ENCODE assay signal across 13 cellular contexts in the genomic region with DNA sequence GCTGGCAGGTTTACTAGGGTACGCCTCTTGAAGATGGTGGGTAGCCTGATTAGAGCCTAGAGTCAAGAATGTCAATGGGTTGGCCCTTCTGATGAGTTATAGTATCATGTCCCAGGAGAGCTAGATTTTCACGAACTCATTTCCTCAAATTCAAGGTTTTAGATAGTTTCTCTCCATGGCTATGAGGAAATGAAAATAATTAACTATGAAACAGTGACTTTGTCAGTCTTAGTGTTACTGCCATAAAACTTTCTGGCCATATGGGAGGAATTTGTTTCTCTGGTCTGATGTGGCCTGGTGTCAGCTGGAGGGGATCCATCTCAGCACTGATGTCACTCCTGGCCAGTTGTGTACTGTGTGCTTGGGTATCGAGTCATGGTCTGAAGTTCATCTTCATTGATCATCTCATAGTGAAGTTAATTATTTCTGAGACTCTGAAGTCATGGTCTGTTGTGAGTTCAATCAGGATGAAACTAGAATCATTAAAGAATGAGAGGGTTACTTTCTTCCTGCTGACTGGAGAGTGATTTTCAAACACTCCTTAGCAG. TPM values are rescaled to one million over a fixed set of nuclear protein-coding genes. Genes with fewer than 3 reads are reported as not detected.
DNase-seq lines count a peak whose midpoint lies in the region; ATAC-seq and TF ChIP-seq lines count a peak whose summit lies in the region.
"Had no signal": no experiment of that assay in that cellular context is flagged by ENCODE, and none has a peak within 500 bp of the region (broad histone marks: within the 10 kb centered on the region; RNA-seq: fewer than 3 reads in every experiment).

No MANE protein-coding gene starts in this region.

- no peak for DNase-seq in activated naive CD8-positive, alpha-beta T cell treated with anti-CD3 and anti-CD28 coated beads, Interleukin-2, amount 50 U/mL, for 24 hours
- no peak for DNase-seq in activated naive CD8-positive, alpha-beta T cell treated with anti-CD3 and anti-CD28 coated beads for 36 hours
- DNase-seq in endothelial cell (ENCODE audit: low spot score), result no peak
- no peak for DNase-seq in type B pancreatic cell (ENCODE audit: extremely low spot score, unreplicated experiment)
- DNase-seq in NCI-H1417 (lab: John Stamatoyannopoulos, UW), result no peak
- no peak for DNase-seq in heart right ventricle
- no peak for DNase-seq in KG1 (lab: John Stamatoyannopoulos, UW)
- DNase-seq: activated T-cell treated with anti-CD3 and anti-CD28 coated beads, Interleukin-2, amount 50 U/mL, for 4 hours had no signal

- H3K36me3 ChIP-seq in heart right ventricle, result no peaks in the 10 kb centered on the region

- no peak overlapping the region for H3K27ac ChIP-seq in heart right ventricle
- H3K27ac ChIP-seq: A549 had no signal

- 61 to 66% methylated on average over 3 of the region's 3 CpGs for WGBS in heart right ventricle, 2 donors

- peaks cover 2% of the 10 kb centered on the region for H3K27me3 Mint-ChIP-seq in activated naive CD8-positive, alpha-beta T cell treated with anti-CD3 and anti-CD28 coated beads, Interleukin-2, amount 50 U/mL, for 24 hours
- no peaks in the 10 kb centered on the region for H3K27me3 Mint-ChIP-seq in activated naive CD8-positive, alpha-beta T cell treated with anti-CD3 and anti-CD28 coated beads for 36 hours
- peaks cover 2% of the 10 kb centered on the region for H3K27me3 Mint-ChIP-seq in endothelial cell (ENCODE audit: unreplicated experiment)
- peaks cover 11% of the 10 kb centered on the region for H3K27me3 Mint-ChIP-seq in type B pancreatic cell

- H3K27ac Mint-ChIP-seq in activated naive CD8-positive, alpha-beta T cell treated with anti-CD3 and anti-CD28 coated beads, Interleukin-2, amount 50 U/mL, for 24 hours, result peak overlapping the region; percentile 1
- H3K27ac Mint-ChIP-seq in activated naive CD8-positive, alpha-beta T cell treated with anti-CD3 and anti-CD28 coated beads for 36 hours, result no peak overlapping the region
- H3K27ac Mint-ChIP-seq in endothelial cell (ENCODE audit: unreplicated experiment) (peak overlapping the region; percentile 80), type B pancreatic cell (peak overlapping the region; percentile 19)

- peaks cover 9% of the 10 kb centered on the region for H3K9me3 Mint-ChIP-seq in activated naive CD8-positive, alpha-beta T cell treated with anti-CD3 and anti-CD28 coated beads, Interleukin-2, amount 50 U/mL, for 24 hours
- H3K9me3 Mint-ChIP-seq in activated naive CD8-positive, alpha-beta T cell treated with anti-CD3 and anti-CD28 coated beads for 36 hours, result peaks cover 3% of the 10 kb centered on the region
- no peaks in the 10 kb centered on the region for H3K9me3 Mint-ChIP-seq in endothelial cell (ENCODE audit: unreplicated experiment)
- peaks cover 11% of the 10 kb centered on the region for H3K9me3 Mint-ChIP-seq in type B pancreatic cell
- H3K9me3 Mint-ChIP-seq: activated T-cell treated with anti-CD3 and anti-CD28 coated beads, Interleukin-2, amount 50 U/mL, for 4 hours had no signal

- peak; percentile 54 for ATAC-seq in activated naive CD8-positive, alpha-beta T cell treated with anti-CD3 and anti-CD28 coated beads, Interleukin-2, amount 50 U/mL, for 24 hours
- ATAC-seq in HG03354 (IDR thresholded peaks at IDR 0.05; ENCODE audit: poor library complexity, severe bottlenecking, unreplicated experiment) (peak; percentile 92), heart right ventricle (no peak)
- ATAC-seq: A549; activated T-cell treated with anti-CD3 and anti-CD28 coated beads, Interleukin-2, amount 50 U/mL, for 4 hours had no signal

- H3K36me3 Mint-ChIP-seq in activated naive CD8-positive, alpha-beta T cell treated with anti-CD3 and anti-CD28 coated beads, Interleukin-2, amount 50 U/mL, for 24 hours (ENCODE audit: low read depth), result no peaks in the 10 kb centered on the region
- H3K36me3 Mint-ChIP-seq in activated naive CD8-positive, alpha-beta T cell treated with anti-CD3 and anti-CD28 coated beads for 36 hours, result no peaks in the 10 kb centered on the region
- H3K36me3 Mint-ChIP-seq in endothelial cell (ENCODE audit: low read depth, unreplicated experiment) (no peaks in the 10 kb centered on the region), type B pancreatic cell (no peaks in the 10 kb centered on the region)

- H3K4me3 ChIP-seq in heart right ventricle, result no peak overlapping the region
- H3K4me3 ChIP-seq: A549 had no signal

- peaks cover 0 to 18% (median 0%) of the 10 kb centered on the region in 11 donors for H3K9me3 ChIP-seq in heart right ventricle
- H3K9me3 ChIP-seq: A549 had no signal

- H3K4me1 ChIP-seq in heart right ventricle, result no peaks in the 10 kb centered on the region
- H3K4me1 ChIP-seq: A549 had no signal

- peaks cover 14% of the 10 kb centered on the region for H3K4me1 Mint-ChIP-seq in activated naive CD8-positive, alpha-beta T cell treated with anti-CD3 and anti-CD28 coated beads, Interleukin-2, amount 50 U/mL, for 24 hours
- no peaks in the 10 kb centered on the region for H3K4me1 Mint-ChIP-seq in activated naive CD8-positive, alpha-beta T cell treated with anti-CD3 and anti-CD28 coated beads for 36 hours
- H3K4me1 Mint-ChIP-seq in endothelial cell (ENCODE audit: unreplicated experiment) (peaks cover 15% of the 10 kb centered on the region), type B pancreatic cell (ENCODE audit: unreplicated experiment) (peaks cover 6% of the 10 kb centered on the region)

- H3K4me3 Mint-ChIP-seq in activated naive CD8-positive, alpha-beta T cell treated with anti-CD3 and anti-CD28 coated beads, Interleukin-2, amount 50 U/mL, for 24 hours, result no peak overlapping the region
- no peak overlapping the region for H3K4me3 Mint-ChIP-seq in activated naive CD8-positive, alpha-beta T cell treated with anti-CD3 and anti-CD28 coated beads for 36 hours
- H3K4me3 Mint-ChIP-seq in endothelial cell (ENCODE audit: unreplicated experiment) (no peak overlapping the region), type B pancreatic cell (no peak overlapping the region)
- H3K4me3 Mint-ChIP-seq: activated T-cell treated with anti-CD3 and anti-CD28 coated beads, Interleukin-2, amount 50 U/mL, for 4 hours had no signal

- peaks cover 0 to 18% (median 0%) of the 10 kb centered on the region in 7 donors for H3K27me3 ChIP-seq in heart right ventricle

- intact Hi-C loops in heart right ventricle (cut with DNase I), result no loop called here

- TF ChIP-seq CTCF in endothelial cell (IDR thresholded peaks at IDR 0.05; ENCODE audit: unreplicated experiment), result no peak
- no peak for TF ChIP-seq CTCF in type B pancreatic cell (conservative IDR thresholded peaks at IDR 0.05)
- TF ChIP-seq CTCF in heart right ventricle (IDR thresholded peaks at IDR 0.05), result no peak

RNA-seq across cellular contexts. Expression of a gene that starts 49.4 kb away (rescaled TPM):
- 1 to 10 TPM; 6.4 to 7.5 TPM for total RNA-seq in activated naive CD8-positive, alpha-beta T cell treated with anti-CD3 and anti-CD28 coated beads for 36 hours
- 0.21 TPM for total RNA-seq in endothelial cell (ENCODE audit: unreplicated experiment)
- total RNA-seq in type B pancreatic cell (ENCODE audit: low replicate concordance), result 0.50 and 0.65 TPM in 2 replicates
- total RNA-seq in heart right ventricle, result not detected
- not detected for polyA plus RNA-seq in heart right ventricle
- total RNA-seq: dermis microvascular lymphatic vessel endothelial cell; subcutaneous adipose tissue; T-helper 1 cell treated with Interleukin-12 subunit alpha and Interleukin-12 subunit beta and Interleukin-4 antibody, amounts not matched to agents 30 ng/mL and 1 ng/mL, for 36 hours had no signal
- polyA plus RNA-seq: A549 had no signal

Comparison
In these comparisons a context has a peak if more than half of its experiments do, and no peak if none do; other contexts are left out.
1. ATAC-seq: peak in activated naive CD8-positive, alpha-beta T cell treated with anti-CD3 and anti-CD28 coated beads, Interleukin-2, amount 50 U/mL, for 24 hours (single experiment) and HG03354 (single experiment); none in heart right ventricle (0 of 8).